In genomic region chr2:2229898-2230817, GRCh38 we compare ENCODE assay signal across 10 cellular contexts.
DNase-seq lines count a peak whose midpoint lies in the region; ATAC-seq and TF ChIP-seq lines count a peak whose summit lies in the region.
"Had no signal": no experiment of that assay in that cellular context is flagged by ENCODE, and none has a peak within 500 bp of the region (broad histone marks: within the 10 kb centered on the region; RNA-seq: fewer than 3 reads in every experiment).

No MANE protein-coding gene starts in this region.

- H3K9me3 ChIP-seq in aorta (ENCODE audit: control insufficient read depth, low read length): no peaks in the 10 kb centered on the region

- no peaks in the 10 kb centered on the region for H3K27me3 ChIP-seq in aorta (ENCODE audit: control insufficient read depth in 1 of 2, insufficient read depth in 2 of 2, low read length in 1 of 2)
- H3K27me3 ChIP-seq: tibial nerve had no signal

- peak; percentile 12 for TF ChIP-seq CTCF in NB4 (IDR thresholded peaks at IDR 0.05; ENCODE audit: low read depth, low read length)

- H3K27ac ChIP-seq in aorta (ENCODE audit: low read depth in 1 of 2, low read length in 2 of 2): no peak overlapping the region
- H3K27ac ChIP-seq: tibial nerve had no signal

- ATAC-seq in GM18873 (IDR thresholded peaks at IDR 0.05; ENCODE audit: low FRiP score, unreplicated experiment) (no peak), aorta (ENCODE audit: low FRiP score) (no peak), esophagus mucosa (no peak), GM19023 (IDR thresholded peaks at IDR 0.05; ENCODE audit: unreplicated experiment) (no peak)

- H3K4me1 ChIP-seq in aorta (ENCODE audit: control insufficient read depth in 1 of 2, insufficient read depth in 2 of 2, low read length in 2 of 2): no peaks in the 10 kb centered on the region
- H3K4me1 ChIP-seq: tibial nerve had no signal

- H3K36me3 ChIP-seq in aorta (ENCODE audit: control insufficient read depth in 1 of 2, insufficient read depth in 2 of 2, low read length in 1 of 2): no peaks in the 10 kb centered on the region
- H3K36me3 ChIP-seq: tibial nerve had no signal

- 62 to 66% methylated on average over 18 of the region's 18 CpGs for WGBS in aorta, 2 donors

- H3K4me3 ChIP-seq in NB4 (ENCODE audit: low read depth, low read length) (no peak overlapping the region), aorta (ENCODE audit: low read length in 2 of 2) (no peak overlapping the region)
- H3K4me3 ChIP-seq: tibial nerve had no signal

- no peak for TF ChIP-seq POLR2A in NB4 (IDR thresholded peaks at IDR 0.05; ENCODE audit: extremely low read depth, insufficient read length)

- DNase-seq in Ammon's horn (ENCODE audit: low spot score) (peak; percentile 64), NB4 (ENCODE audit: low read depth) (peak; percentile 14), SHP77 treated with DMSO at 0.1 percent for 48 hours (lab: John Stamatoyannopoulos, UW) (peak; percentile 33), inferior parietal cortex (ENCODE audit: extremely low spot score) (peak; percentile 51), aorta (no peak)
- DNase-seq: stimulated activated CD4-positive, alpha-beta T cell treated with anti-CD3 and anti-CD28 coated beads, Interleukin-2, amount 100 ng/mL, for 24 hours had no signal

- intact Hi-C loops in aorta (cut with DNase I): no loop called here

Comparison
In these comparisons a context has a peak if more than half of its experiments do, and no peak if none do; other contexts are left out.
1. DNase-seq: peak in Ammon's horn (single experiment), NB4 (single experiment), SHP77 treated with DMSO at 0.1 percent for 48 hours (single experiment) and inferior parietal cortex (single experiment); none in aorta (0 of 2).